25 cellular contexts compared by ENCODE assay signal in genomic region chr2:187917535-187917934, GRCh38.
A peak's percentile ranks its signal among the peaks of the same experiment; 100 is the strongest.
DNase-seq lines count a peak whose midpoint lies in the region; ATAC-seq and TF ChIP-seq lines count a peak whose summit lies in the region.
"Had no signal": no experiment of that assay in that cellular context is flagged by ENCODE, and none has a peak within 500 bp of the region (broad histone marks: within the 10 kb centered on the region; RNA-seq: fewer than 3 reads in every experiment).

No MANE protein-coding gene starts in this region.

- TF ChIP-seq CTCF in PC-3 (conservative IDR thresholded peaks at IDR 0.05; ENCODE audit: low read depth, low read length) = no peak

- no peak overlapping the region for H3K4me2 ChIP-seq in PC-3 (ENCODE audit: low read length)
- H3K4me2 ChIP-seq: PC-9 had no signal

- H3K27me3 ChIP-seq in PC-3 (ENCODE audit: low read length) = no peaks in the 10 kb centered on the region; the same call in 1 of the 2 replicates
- H3K27me3 ChIP-seq: dorsolateral prefrontal cortex had no signal

- POLR2A ChIA-PET in PC-3 (lab: Charles Lee; ENCODE audit: unreplicated experiment) = no interaction called here
- POLR2A ChIA-PET in activated CD4-positive, alpha-beta memory T cell treated with anti-CD3 and anti-CD28 coated beads for 36 hours (lab: Charles Lee) = no interaction called here

- no peaks in the 10 kb centered on the region for H3K36me3 Mint-ChIP-seq in activated CD4-positive, alpha-beta memory T cell treated with anti-CD3 and anti-CD28 coated beads for 36 hours
- H3K36me3 Mint-ChIP-seq: CD8-positive, alpha-beta memory T cell; T-cell had no signal

- ATAC-seq in PC-3 (no peak), GM18909 (IDR thresholded peaks at IDR 0.05; ENCODE audit: poor library complexity, unreplicated experiment) (no peak), GM21528 (IDR thresholded peaks at IDR 0.05; ENCODE audit: low FRiP score, unreplicated experiment) (no peak)
- ATAC-seq: left ventricle myocardium superior; mucosa of descending colon; psoas muscle; stimulated activated naive CD8-positive, alpha-beta T cell treated with anti-CD3 and anti-CD28 coated beads, Interleukin-15, Interleukin-2, amounts not matched to agents 100 U/mL and 50 U/mL, for 24 hours; T-cell had no signal

- CTCF ChIA-PET in PC-3 (lab: Charles Lee) = no interaction called here
- CTCF ChIA-PET in activated CD4-positive, alpha-beta memory T cell treated with anti-CD3 and anti-CD28 coated beads for 36 hours (lab: Charles Lee) = no interaction called here

- no peaks in the 10 kb centered on the region for H3F3A ChIP-seq in PC-3 (ENCODE audit: low read length, unreplicated experiment)

- no peaks in the 10 kb centered on the region for H3K9me3 ChIP-seq in PC-3 (ENCODE audit: low read length)
- H3K9me3 ChIP-seq: mucosa of descending colon, psoas muscle had no signal

- H3K4me3 Mint-ChIP-seq in activated CD4-positive, alpha-beta memory T cell treated with anti-CD3 and anti-CD28 coated beads for 36 hours = no peak overlapping the region
- H3K4me3 Mint-ChIP-seq: CD8-positive, alpha-beta memory T cell; T-cell had no signal

- no peak overlapping the region for H3K27ac Mint-ChIP-seq in activated CD4-positive, alpha-beta memory T cell treated with anti-CD3 and anti-CD28 coated beads for 36 hours
- H3K27ac Mint-ChIP-seq: CD8-positive, alpha-beta memory T cell; T-cell had no signal

- intact Hi-C loops in PC-3 (cut with micrococcal nuclease) = no loop called here
- intact Hi-C loops in activated CD4-positive, alpha-beta memory T cell treated with anti-CD3 and anti-CD28 coated beads for 36 hours (cut with micrococcal nuclease) = no loop called here

- H2AFZ ChIP-seq in PC-3 (ENCODE audit: low read length) = no peak overlapping the region
- H2AFZ ChIP-seq: PC-9 had no signal

- H3K4me3 ChIP-seq in PC-3 (ENCODE audit: low read length) = no peak overlapping the region
- H3K4me3 ChIP-seq: dorsolateral prefrontal cortex, mucosa of descending colon, PC-9, psoas muscle, skin epidermis had no signal

- H3K79me2 ChIP-seq in PC-3 (ENCODE audit: low read length) = no peaks in the 10 kb centered on the region

- BruUV-seq in PC-3 (replicated peaks; lab: Mats Ljungman, UMichigan) = no TSS peak

- H3K4me1 Mint-ChIP-seq in activated CD4-positive, alpha-beta memory T cell treated with anti-CD3 and anti-CD28 coated beads for 36 hours (ENCODE audit: low read depth) = no peaks in the 10 kb centered on the region
- H3K4me1 Mint-ChIP-seq: CD8-positive, alpha-beta memory T cell; T-cell had no signal

- no peak overlapping the region for H3K9ac ChIP-seq in PC-3 (ENCODE audit: low read length)

- peaks cover 2% of the 10 kb centered on the region for H3K9me3 Mint-ChIP-seq in activated CD4-positive, alpha-beta memory T cell treated with anti-CD3 and anti-CD28 coated beads for 36 hours

- H3K27ac ChIP-seq in PC-3 (ENCODE audit: low read length) = no peak overlapping the region
- H3K27ac ChIP-seq in epithelial cell of prostate = peak overlapping the region; percentile 24
- H3K27ac ChIP-seq: dorsolateral prefrontal cortex, PC-9, psoas muscle, skin epidermis had no signal

- DNase-seq in EH (ENCODE audit: low read depth) = peak; percentile 51
- DNase-seq in PC-3 = peak; percentile 12
- peak; percentile 29 for DNase-seq in epithelial cell of prostate (ENCODE audit: low read depth, low spot score)
- DNase-seq in kidney glomerular epithelial cell (lab: John Stamatoyannopoulos, UW) = peak; percentile 24
- no peak for DNase-seq in activated T-cell treated with anti-CD3 and anti-CD28 coated beads, Interleukin-2, amount 50 U/mL, for 1 hour
- DNase-seq in activated CD4-positive, alpha-beta memory T cell treated with anti-CD3 and anti-CD28 coated beads for 36 hours = no peak
- DNase-seq: caudate nucleus; CD8-positive, alpha-beta memory T cell; dorsolateral prefrontal cortex; head of caudate nucleus; left ventricle myocardium superior; mucosa of descending colon; NCI-H1930; NCI-H2227 treated with DMSO at 0.1 percent for 48 hours; NCI-H774; PC-9; psoas muscle; SIG-M5; stimulated activated CD4-positive, alpha-beta T cell treated with anti-CD3 and anti-CD28 coated beads, Interleukin-2, amount 100 ng/mL, for 24 hours; stimulated activated naive CD8-positive, alpha-beta T cell treated with anti-CD3 and anti-CD28 coated beads, Interleukin-15, Interleukin-2, amounts not matched to agents 100 U/mL and 50 U/mL, for 24 hours; T-cell; trophoblast cell had no signal

- 0 out of 2 replicates have a peak, but pooled peaks cover 6% of the 10 kb centered on the region for H3K4me1 ChIP-seq in PC-3 (ENCODE audit: insufficient read depth, low read length)
- H3K4me1 ChIP-seq: psoas muscle had no signal

- H3K27me3 Mint-ChIP-seq in activated CD4-positive, alpha-beta memory T cell treated with anti-CD3 and anti-CD28 coated beads for 36 hours = no peaks in the 10 kb centered on the region
- H3K27me3 Mint-ChIP-seq: CD8-positive, alpha-beta memory T cell; T-cell had no signal

- no peaks in the 10 kb centered on the region for H3K36me3 ChIP-seq in PC-3 (ENCODE audit: low read depth, low read length)

- H3K9me2 ChIP-seq in PC-3 (replicated peaks; ENCODE audit: low read length) = no peaks in the 10 kb centered on the region

- H4K20me1 ChIP-seq in PC-3 (ENCODE audit: low read length) = no peaks in the 10 kb centered on the region

Comparison
In these comparisons a context has a peak if more than half of its experiments do, and no peak if none do; other contexts are left out.
1. DNase-seq: peak in EH (single experiment), PC-3 (single experiment), epithelial cell of prostate (single experiment) and kidney glomerular epithelial cell (single experiment); none in activated T-cell treated with anti-CD3 and anti-CD28 coated beads, Interleukin-2, amount 50 U/mL, for 1 hour (single experiment) and activated CD4-positive, alpha-beta memory T cell treated with anti-CD3 and anti-CD28 coated beads for 36 hours (single experiment).